2 cellular contexts compared by ENCODE assay signal in the genomic region with DNA sequence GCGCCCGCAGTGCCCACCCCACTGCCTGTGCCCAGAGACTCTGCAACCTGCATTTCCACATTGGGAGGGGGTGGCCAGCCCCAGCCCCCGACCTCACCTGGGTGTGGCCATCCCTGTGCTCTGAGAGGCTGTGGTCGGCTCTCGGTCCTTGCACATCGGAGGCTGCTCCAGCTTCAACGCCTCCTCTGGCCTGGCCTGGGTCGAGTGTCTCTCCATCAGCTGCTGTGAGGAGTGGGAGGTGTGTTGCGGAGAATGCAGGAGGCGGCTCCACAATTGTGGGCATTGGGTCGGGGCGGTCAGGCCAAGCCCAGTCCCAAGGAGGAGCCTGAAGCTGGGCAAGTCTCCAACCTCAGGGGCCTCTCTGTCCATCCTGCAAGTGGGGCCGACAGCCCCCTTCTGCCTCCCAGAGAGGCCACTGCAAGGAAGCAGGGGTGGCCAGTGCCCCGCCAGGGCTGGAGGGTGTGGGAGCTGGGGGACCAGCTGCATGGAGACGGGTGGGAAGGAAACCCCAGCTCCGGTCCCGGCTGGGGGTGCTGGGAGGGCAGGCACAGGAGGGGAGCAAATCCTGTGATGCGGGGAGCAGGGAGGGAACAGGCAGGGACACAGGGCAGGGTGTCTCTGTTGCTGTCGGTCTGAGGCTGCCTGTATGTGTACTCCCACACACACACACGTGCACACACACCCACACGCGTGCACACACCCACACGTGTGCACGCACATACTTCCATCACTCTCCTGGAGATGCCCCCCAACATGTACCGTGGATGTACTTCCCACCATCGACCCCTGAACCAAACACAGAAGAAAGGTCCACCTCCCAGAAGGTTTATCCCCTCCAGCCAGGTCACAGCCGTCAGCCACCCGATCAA.
A peak's percentile ranks its signal among the peaks of the same experiment; 100 is the strongest.
TF ChIP-seq lines count a peak whose summit lies in the region.

No MANE protein-coding gene starts in this region.

TF ChIP-seq in HEK293, 187 proteins besides CTCF, POLR2A, EP300 and RAD21:
- TF ChIP-seq ZFHX2 (tag by site-specific recombination; conservative IDR thresholded peaks at IDR 0.05) (peak; percentile 89), EGR2 (tag by site-specific recombination; IDR thresholded peaks at IDR 0.05; ENCODE audit: low read depth) (peak; percentile 60)
- TF ChIP-seq, protein P1, sequence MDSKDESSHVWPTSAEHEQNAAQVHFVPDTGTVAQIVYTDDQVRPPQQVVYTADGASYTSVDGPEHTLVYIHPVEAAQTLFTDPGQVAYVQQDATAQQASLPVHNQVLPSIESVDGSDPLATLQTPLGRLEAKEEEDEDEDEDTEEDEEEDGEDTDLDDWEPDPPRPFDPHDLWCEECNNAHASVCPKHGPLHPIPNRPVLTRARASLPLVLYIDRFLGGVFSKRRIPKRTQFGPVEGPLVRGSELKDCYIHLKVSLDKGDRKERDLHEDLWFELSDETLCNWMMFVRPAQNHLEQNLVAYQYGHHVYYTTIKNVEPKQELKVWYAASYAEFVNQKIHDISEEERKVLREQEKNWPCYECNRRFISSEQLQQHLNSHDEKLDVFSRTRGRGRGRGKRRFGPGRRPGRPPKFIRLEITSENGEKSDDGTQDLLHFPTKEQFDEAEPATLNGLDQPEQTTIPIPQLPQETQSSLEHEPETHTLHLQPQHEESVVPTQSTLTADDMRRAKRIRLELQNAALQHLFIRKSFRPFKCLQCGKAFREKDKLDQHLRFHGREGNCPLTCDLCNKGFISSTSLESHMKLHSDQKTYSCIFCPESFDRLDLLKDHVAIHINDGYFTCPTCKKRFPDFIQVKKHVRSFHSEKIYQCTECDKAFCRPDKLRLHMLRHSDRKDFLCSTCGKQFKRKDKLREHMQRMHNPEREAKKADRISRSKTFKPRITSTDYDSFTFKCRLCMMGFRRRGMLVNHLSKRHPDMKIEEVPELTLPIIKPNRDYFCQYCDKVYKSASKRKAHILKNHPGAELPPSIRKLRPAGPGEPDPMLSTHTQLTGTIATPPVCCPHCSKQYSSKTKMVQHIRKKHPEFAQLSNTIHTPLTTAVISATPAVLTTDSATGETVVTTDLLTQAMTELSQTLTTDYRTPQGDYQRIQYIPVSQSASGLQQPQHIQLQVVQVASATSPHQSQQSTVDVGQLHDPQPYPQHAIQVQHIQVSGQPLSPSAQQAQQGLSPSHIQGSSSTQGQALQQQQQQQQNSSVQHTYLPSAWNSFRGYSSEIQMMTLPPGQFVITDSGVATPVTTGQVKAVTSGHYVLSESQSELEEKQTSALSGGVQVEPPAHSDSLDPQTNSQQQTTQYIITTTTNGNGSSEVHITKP (tag by site-specific recombination; IDR thresholded peaks at IDR 0.05): no peak
TF ChIP-seq in HEK293: peak in this region for 2.

TF ChIP-seq in H1, 55 proteins besides CTCF, POLR2A, EP300 and RAD21:
- TF ChIP-seq, protein P2, sequence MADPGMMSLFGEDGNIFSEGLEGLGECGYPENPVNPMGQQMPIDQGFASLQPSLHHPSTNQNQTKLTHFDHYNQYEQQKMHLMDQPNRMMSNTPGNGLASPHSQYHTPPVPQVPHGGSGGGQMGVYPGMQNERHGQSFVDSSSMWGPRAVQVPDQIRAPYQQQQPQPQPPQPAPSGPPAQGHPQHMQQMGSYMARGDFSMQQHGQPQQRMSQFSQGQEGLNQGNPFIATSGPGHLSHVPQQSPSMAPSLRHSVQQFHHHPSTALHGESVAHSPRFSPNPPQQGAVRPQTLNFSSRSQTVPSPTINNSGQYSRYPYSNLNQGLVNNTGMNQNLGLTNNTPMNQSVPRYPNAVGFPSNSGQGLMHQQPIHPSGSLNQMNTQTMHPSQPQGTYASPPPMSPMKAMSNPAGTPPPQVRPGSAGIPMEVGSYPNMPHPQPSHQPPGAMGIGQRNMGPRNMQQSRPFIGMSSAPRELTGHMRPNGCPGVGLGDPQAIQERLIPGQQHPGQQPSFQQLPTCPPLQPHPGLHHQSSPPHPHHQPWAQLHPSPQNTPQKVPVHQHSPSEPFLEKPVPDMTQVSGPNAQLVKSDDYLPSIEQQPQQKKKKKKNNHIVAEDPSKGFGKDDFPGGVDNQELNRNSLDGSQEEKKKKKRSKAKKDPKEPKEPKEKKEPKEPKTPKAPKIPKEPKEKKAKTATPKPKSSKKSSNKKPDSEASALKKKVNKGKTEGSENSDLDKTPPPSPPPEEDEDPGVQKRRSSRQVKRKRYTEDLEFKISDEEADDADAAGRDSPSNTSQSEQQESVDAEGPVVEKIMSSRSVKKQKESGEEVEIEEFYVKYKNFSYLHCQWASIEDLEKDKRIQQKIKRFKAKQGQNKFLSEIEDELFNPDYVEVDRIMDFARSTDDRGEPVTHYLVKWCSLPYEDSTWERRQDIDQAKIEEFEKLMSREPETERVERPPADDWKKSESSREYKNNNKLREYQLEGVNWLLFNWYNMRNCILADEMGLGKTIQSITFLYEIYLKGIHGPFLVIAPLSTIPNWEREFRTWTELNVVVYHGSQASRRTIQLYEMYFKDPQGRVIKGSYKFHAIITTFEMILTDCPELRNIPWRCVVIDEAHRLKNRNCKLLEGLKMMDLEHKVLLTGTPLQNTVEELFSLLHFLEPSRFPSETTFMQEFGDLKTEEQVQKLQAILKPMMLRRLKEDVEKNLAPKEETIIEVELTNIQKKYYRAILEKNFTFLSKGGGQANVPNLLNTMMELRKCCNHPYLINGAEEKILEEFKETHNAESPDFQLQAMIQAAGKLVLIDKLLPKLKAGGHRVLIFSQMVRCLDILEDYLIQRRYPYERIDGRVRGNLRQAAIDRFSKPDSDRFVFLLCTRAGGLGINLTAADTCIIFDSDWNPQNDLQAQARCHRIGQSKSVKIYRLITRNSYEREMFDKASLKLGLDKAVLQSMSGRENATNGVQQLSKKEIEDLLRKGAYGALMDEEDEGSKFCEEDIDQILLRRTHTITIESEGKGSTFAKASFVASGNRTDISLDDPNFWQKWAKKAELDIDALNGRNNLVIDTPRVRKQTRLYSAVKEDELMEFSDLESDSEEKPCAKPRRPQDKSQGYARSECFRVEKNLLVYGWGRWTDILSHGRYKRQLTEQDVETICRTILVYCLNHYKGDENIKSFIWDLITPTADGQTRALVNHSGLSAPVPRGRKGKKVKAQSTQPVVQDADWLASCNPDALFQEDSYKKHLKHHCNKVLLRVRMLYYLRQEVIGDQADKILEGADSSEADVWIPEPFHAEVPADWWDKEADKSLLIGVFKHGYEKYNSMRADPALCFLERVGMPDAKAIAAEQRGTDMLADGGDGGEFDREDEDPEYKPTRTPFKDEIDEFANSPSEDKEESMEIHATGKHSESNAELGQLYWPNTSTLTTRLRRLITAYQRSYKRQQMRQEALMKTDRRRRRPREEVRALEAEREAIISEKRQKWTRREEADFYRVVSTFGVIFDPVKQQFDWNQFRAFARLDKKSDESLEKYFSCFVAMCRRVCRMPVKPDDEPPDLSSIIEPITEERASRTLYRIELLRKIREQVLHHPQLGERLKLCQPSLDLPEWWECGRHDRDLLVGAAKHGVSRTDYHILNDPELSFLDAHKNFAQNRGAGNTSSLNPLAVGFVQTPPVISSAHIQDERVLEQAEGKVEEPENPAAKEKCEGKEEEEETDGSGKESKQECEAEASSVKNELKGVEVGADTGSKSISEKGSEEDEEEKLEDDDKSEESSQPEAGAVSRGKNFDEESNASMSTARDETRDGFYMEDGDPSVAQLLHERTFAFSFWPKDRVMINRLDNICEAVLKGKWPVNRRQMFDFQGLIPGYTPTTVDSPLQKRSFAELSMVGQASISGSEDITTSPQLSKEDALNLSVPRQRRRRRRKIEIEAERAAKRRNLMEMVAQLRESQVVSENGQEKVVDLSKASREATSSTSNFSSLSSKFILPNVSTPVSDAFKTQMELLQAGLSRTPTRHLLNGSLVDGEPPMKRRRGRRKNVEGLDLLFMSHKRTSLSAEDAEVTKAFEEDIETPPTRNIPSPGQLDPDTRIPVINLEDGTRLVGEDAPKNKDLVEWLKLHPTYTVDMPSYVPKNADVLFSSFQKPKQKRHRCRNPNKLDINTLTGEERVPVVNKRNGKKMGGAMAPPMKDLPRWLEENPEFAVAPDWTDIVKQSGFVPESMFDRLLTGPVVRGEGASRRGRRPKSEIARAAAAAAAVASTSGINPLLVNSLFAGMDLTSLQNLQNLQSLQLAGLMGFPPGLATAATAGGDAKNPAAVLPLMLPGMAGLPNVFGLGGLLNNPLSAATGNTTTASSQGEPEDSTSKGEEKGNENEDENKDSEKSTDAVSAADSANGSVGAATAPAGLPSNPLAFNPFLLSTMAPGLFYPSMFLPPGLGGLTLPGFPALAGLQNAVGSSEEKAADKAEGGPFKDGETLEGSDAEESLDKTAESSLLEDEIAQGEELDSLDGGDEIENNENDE (IDR thresholded peaks at IDR 0.05; ENCODE audit: insufficient replicate concordance, low read length): no peak
- TF ChIP-seq NANOG (IDR thresholded peaks at IDR 0.05; ENCODE audit: insufficient read depth, low read depth, low read length, poor library complexity, severe bottlenecking) (no peak), SUZ12 (IDR thresholded peaks at IDR 0.05; ENCODE audit: low read length) (no peak), SAP30 (IDR thresholded peaks at IDR 0.05; ENCODE audit: insufficient read depth, insufficient replicate concordance, low read length) (no peak), RXRA (IDR thresholded peaks at IDR 0.05; ENCODE audit: insufficient read depth, low read depth, low read length) (no peak), TBP (IDR thresholded peaks at IDR 0.05; ENCODE audit: low read depth, low read length) (no peak), TAF1 (IDR thresholded peaks at IDR 0.05; ENCODE audit: low read depth, low read length) (no peak), SIX5 (IDR thresholded peaks at IDR 0.05; ENCODE audit: low read depth, low read length) (no peak), ZNF274 (IDR thresholded peaks at IDR 0.05; ENCODE audit: borderline replicate concordance, extremely low read depth, low read length) (no peak), MAFK (IDR thresholded peaks at IDR 0.05; ENCODE audit: low read depth, low read length) (no peak), PHF8 (conservative IDR thresholded peaks at IDR 0.05; ENCODE audit: low read depth, low read length) (no peak)
- TF ChIP-seq, protein P3, sequence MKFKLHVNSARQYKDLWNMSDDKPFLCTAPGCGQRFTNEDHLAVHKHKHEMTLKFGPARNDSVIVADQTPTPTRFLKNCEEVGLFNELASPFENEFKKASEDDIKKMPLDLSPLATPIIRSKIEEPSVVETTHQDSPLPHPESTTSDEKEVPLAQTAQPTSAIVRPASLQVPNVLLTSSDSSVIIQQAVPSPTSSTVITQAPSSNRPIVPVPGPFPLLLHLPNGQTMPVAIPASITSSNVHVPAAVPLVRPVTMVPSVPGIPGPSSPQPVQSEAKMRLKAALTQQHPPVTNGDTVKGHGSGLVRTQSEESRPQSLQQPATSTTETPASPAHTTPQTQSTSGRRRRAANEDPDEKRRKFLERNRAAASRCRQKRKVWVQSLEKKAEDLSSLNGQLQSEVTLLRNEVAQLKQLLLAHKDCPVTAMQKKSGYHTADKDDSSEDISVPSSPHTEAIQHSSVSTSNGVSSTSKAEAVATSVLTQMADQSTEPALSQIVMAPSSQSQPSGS (IDR thresholded peaks at IDR 0.05; ENCODE audit: low read length): no peak
